1 cellular context compared by ENCODE assay signal in the genomic region with DNA sequence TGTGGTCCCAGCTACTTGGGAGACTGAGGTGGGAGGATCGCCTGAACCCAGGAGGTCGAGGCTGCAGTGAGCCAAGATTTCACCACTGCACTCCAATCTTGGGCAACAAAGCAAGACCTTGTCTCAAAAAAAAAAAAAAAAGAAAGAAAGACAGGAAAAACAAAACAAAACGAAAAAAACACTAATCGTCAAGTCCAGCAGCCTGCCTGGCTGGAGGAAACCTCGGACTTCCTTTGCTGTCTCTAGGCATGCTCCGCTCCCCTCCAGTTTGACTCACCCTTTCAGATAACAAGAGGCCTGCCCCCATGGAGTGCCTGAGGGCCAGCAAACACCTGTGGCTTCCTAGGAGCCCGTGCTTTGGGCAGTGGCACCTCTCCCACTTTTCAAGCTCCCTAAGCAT.
TF ChIP-seq lines count a peak whose summit lies in the region.

No MANE protein-coding gene starts in this region.

TF ChIP-seq in K562, 482 proteins besides CTCF, POLR2A, EP300 and RAD21 (continued from another document):
- TF ChIP-seq, protein P1, sequence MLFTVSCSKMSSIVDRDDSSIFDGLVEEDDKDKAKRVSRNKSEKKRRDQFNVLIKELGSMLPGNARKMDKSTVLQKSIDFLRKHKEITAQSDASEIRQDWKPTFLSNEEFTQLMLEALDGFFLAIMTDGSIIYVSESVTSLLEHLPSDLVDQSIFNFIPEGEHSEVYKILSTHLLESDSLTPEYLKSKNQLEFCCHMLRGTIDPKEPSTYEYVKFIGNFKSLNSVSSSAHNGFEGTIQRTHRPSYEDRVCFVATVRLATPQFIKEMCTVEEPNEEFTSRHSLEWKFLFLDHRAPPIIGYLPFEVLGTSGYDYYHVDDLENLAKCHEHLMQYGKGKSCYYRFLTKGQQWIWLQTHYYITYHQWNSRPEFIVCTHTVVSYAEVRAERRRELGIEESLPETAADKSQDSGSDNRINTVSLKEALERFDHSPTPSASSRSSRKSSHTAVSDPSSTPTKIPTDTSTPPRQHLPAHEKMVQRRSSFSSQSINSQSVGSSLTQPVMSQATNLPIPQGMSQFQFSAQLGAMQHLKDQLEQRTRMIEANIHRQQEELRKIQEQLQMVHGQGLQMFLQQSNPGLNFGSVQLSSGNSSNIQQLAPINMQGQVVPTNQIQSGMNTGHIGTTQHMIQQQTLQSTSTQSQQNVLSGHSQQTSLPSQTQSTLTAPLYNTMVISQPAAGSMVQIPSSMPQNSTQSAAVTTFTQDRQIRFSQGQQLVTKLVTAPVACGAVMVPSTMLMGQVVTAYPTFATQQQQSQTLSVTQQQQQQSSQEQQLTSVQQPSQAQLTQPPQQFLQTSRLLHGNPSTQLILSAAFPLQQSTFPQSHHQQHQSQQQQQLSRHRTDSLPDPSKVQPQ (CRISPR knock-in tag; IDR thresholded peaks at IDR 0.05; ENCODE audit: borderline replicate concordance) = no peak
